In the genomic region with DNA sequence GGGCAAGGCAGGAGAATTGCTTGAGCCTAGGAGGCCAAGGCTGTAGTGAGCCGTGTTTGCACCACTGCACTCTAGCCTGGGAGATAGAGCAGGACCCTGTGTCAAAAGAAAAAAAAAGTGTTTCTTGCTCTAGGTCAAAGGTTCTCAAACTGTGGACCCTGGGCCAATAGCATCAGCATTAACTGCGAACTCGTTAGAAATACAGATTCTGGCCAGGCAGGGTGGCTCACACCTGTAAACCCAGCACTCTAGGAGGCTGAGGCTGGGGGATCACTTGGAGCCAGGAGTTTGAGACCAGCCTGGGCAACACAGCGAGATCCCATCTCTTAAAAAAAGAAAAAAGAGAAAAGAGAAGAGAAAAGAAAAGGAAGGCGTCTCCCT, we compare ENCODE assay signal across 9 cellular contexts. TPM values are rescaled to one million over a fixed set of nuclear protein-coding genes. Genes with fewer than 3 reads are reported as not detected.
DNase-seq lines count a peak whose midpoint lies in the region; ATAC-seq and TF ChIP-seq lines count a peak whose summit lies in the region.
"Had no signal": no experiment of that assay in that cellular context is flagged by ENCODE, and none has a peak within 500 bp of the region (broad histone marks: within the 10 kb centered on the region; RNA-seq: fewer than 3 reads in every experiment).

No MANE protein-coding gene starts in this region.

- peak overlapping the region; percentile 66 to 75 (median 69) for H3K27ac ChIP-seq in gastrocnemius medialis

- H3K4me3 Mint-ChIP-seq in T-helper 17 cell = peak overlapping the region; percentile 97

- DNase-seq in GM12865 (ENCODE audit: low read depth) (no peak), T-helper 17 cell (no peak), fibroblast of villous mesenchyme (ENCODE audit: low read depth) (no peak), gastrocnemius medialis (no peak), activated gamma-delta T cell (lab: John Stamatoyannopoulos, UW) (no peak), SKM-1 treated with dmso at 0.1 percent for 144 hours (lab: John Stamatoyannopoulos, UW; ENCODE audit: unreplicated experiment) (no peak), DMS79 (lab: John Stamatoyannopoulos, UW) (no peak), HuH-7 (ENCODE audit: low spot score) (no peak)
- DNase-seq: T1000 had no signal

- no peaks in the 10 kb centered on the region for H3K27me3 ChIP-seq in gastrocnemius medialis

- peaks cover 31% of the 10 kb centered on the region for H3K4me1 Mint-ChIP-seq in T-helper 17 cell

- peaks cover 2% of the 10 kb centered on the region for H3K36me3 Mint-ChIP-seq in T-helper 17 cell (ENCODE audit: low read depth)

- intact Hi-C loops in gastrocnemius medialis (cut with DNase I; ENCODE audit: low total_unique reads) = loop anchor here (2.0 kb wide), 2 partner anchors 23 to 145 kb away; partner anchors contain the start of gene SNRNP35

- H3K4me1 ChIP-seq in gastrocnemius medialis = peaks cover 10 to 14% of the 10 kb centered on the region in 2 donors

- no peaks in the 10 kb centered on the region for H3K27me3 Mint-ChIP-seq in T-helper 17 cell

- no peak for TF ChIP-seq CTCF in GM12865 (IDR thresholded peaks at IDR 0.05; ENCODE audit: insufficient read depth, low read depth, low read length, missing control alignments)
- TF ChIP-seq CTCF in fibroblast of villous mesenchyme (IDR thresholded peaks at IDR 0.05; ENCODE audit: insufficient read depth, low read depth, low read length) = no peak
- TF ChIP-seq CTCF in gastrocnemius medialis (IDR thresholded peaks at IDR 0.05 in 4 of 5, conservative IDR thresholded peaks at IDR 0.05 in 1 of 5) = no peak

- in situ Hi-C loops in gastrocnemius medialis (cut with MboI; ENCODE audit: low sequenced_read_pairs in 4 of 4) = no loop called here

- peak overlapping the region; percentile 96 for H3K27ac Mint-ChIP-seq in T-helper 17 cell

- H3K9me3 ChIP-seq in T-helper 17 cell (ENCODE audit: control insufficient read depth, low read length, poor library complexity, severe bottlenecking) = no peaks in the 10 kb centered on the region
- no peaks in the 10 kb centered on the region for H3K9me3 ChIP-seq in gastrocnemius medialis

- ATAC-seq in T-helper 17 cell = no peak
- ATAC-seq in gastrocnemius medialis = no peak

- peak overlapping the region; percentile 90 for H3K4me3 ChIP-seq in GM12865 (ENCODE audit: low read depth, low read length)
- H3K4me3 ChIP-seq in fibroblast of villous mesenchyme (ENCODE audit: low read depth, low read length) = peak overlapping the region; percentile 93
- peak overlapping the region; percentile 79 to 96 (median 94) for H3K4me3 ChIP-seq in gastrocnemius medialis

- no peaks in the 10 kb centered on the region for H3K36me3 ChIP-seq in gastrocnemius medialis

- no peak for TF ChIP-seq POLR2A in gastrocnemius medialis (IDR thresholded peaks at IDR 0.05)

RNA-seq across cellular contexts. Expression of gene RILPL2, which starts 0.9 kb away (rescaled TPM):
- total RNA-seq in T-helper 17 cell (10 to 100 TPM in 1 of 2 donors, 1 to 10 TPM in 1; 9.6 to 11.8 TPM), fibroblast of villous mesenchyme (3.5 and 5.6 TPM in 2 replicates), gastrocnemius medialis (1 to 10 TPM; 1.2 to 2.0 (median 1.7) TPM)

RNA-seq across cellular contexts. Expression of gene SNRNP35, which starts 22.3 kb away (rescaled TPM):
- total RNA-seq in T-helper 17 cell (10 to 100 TPM; 31.3 to 36.5 TPM), fibroblast of villous mesenchyme (14.8 and 20.7 TPM in 2 replicates), gastrocnemius medialis (10 to 100 TPM; 22.6 to 40.4 (median 23.5) TPM)

RNA-seq across cellular contexts. Expression of gene KMT5A, which starts 51.7 kb away (rescaled TPM):
- total RNA-seq in T-helper 17 cell (10 to 100 TPM; 32.3 to 34.9 TPM), fibroblast of villous mesenchyme (45.7 and 62.2 TPM in 2 replicates), gastrocnemius medialis (10 to 100 TPM; 13.4 to 25.8 (median 21.9) TPM)
